Comparison of ENCODE assay signal across 8 cellular contexts in the genomic region with DNA sequence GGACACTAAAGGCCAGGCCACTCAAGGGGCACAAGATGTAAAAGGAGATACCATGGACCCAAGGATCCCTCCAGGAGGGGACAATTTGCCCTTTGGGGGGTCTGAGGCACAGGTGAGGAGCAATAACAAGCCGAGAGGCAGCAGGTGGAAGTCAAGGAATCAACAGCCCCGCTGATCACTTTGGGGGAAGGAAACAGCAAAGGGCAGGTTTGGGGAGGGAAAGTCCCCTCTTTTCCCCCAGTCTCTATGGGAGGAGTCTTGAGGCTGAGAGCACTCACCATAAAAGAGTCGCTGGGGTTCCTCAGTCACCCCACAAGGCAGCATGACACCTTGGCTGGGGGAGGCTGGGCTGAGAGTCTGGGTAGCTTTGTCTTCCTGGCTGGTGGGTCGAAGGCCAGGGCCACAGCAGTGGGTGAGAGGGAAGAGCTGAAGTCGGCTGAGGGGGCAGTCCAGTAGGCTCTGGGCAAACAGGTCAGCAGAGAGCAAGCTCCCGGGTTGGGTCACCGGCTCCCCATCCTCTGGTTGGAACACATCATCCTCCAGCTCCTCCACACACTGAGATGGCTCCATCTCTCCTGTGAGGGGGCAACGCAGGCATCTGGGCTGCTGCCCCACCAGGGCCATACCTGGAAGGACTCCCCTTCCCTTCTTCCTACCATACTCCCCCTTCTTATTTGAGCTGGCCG. TPM values are rescaled to one million over a fixed set of nuclear protein-coding genes. Genes with fewer than 3 reads are reported as not detected.
DNase-seq lines count a peak whose midpoint lies in the region; ATAC-seq and TF ChIP-seq lines count a peak whose summit lies in the region.

No MANE protein-coding gene starts in this region.

- H3K36me3 Mint-ChIP-seq in endothelial cell (ENCODE audit: low read depth, unreplicated experiment): peaks cover 36% of the 10 kb centered on the region

- peak overlapping the region; percentile 87 for H3K4me3 Mint-ChIP-seq in endothelial cell (ENCODE audit: unreplicated experiment)

- H3K4me1 ChIP-seq in Peyer's patch: peaks cover 9 to 73% (median 50%) of the 10 kb centered on the region in 4 donors

- peaks cover 61% of the 10 kb centered on the region for H3K4me1 Mint-ChIP-seq in endothelial cell (ENCODE audit: unreplicated experiment)

- H3K27me3 Mint-ChIP-seq in endothelial cell (ENCODE audit: unreplicated experiment): peaks cover 20% of the 10 kb centered on the region

- H3K27me3 ChIP-seq in Peyer's patch: no peaks in the 10 kb centered on the region

- no peaks in the 10 kb centered on the region for H3K36me3 ChIP-seq in Peyer's patch

- no peaks in the 10 kb centered on the region for H3K9me3 Mint-ChIP-seq in endothelial cell (ENCODE audit: unreplicated experiment)

- peak overlapping the region; percentile 83 to 94 (median 89) for H3K27ac ChIP-seq in Peyer's patch

- TF ChIP-seq POLR2A in GM18526 (IDR thresholded peaks at IDR 0.05; ENCODE audit: extremely low read depth, insufficient read length) (peak; percentile 71), Peyer's patch (IDR thresholded peaks at IDR 0.05) (no peak)

- TF ChIP-seq CTCF in Peyer's patch (IDR thresholded peaks at IDR 0.05) (no peak), endothelial cell (IDR thresholded peaks at IDR 0.05; ENCODE audit: unreplicated experiment) (no peak)

- peak in 2 of 3 donors; percentile 45 to 52 for DNase-seq in Peyer's patch
- no peak for DNase-seq in endothelial cell (ENCODE audit: low spot score)
- peak; percentile 49 for DNase-seq in stimulated activated CD8-positive, alpha-beta memory T cell treated with anti-CD3 and anti-CD28 coated beads, Interleukin-4, amount 100 ng/mL, for 48 hours
- no peak for DNase-seq in activated gamma-delta T cell treated with Interleukin-2 at 50 U/mL for 16 hours
- no peak for DNase-seq in Ammon's horn (ENCODE audit: low spot score)
- DNase-seq in NCI-H2107 treated with DMSO at 0.1 percent for 48 hours (lab: John Stamatoyannopoulos, UW; ENCODE audit: unreplicated experiment): no peak

- peak overlapping the region in 2 of 4 donors; percentile 16 to 31 for H3K4me3 ChIP-seq in Peyer's patch

- H3K27ac Mint-ChIP-seq in endothelial cell (ENCODE audit: unreplicated experiment): peak overlapping the region; percentile 59

- H3K9me3 ChIP-seq in Peyer's patch: no peaks in the 10 kb centered on the region

- ATAC-seq in GM19463 (IDR thresholded peaks at IDR 0.05; ENCODE audit: unreplicated experiment): no peak

RNA-seq across cellular contexts. Expression of a gene that starts 3.0 kb away (rescaled TPM):
- total RNA-seq in Peyer's patch (10 to 100 TPM; 13.5 to 98.2 (median 26.1) TPM), endothelial cell (ENCODE audit: unreplicated experiment) (153 TPM)

RNA-seq across cellular contexts. Expression of a gene that starts 55.2 kb away (rescaled TPM):
- total RNA-seq in Peyer's patch (100 to 1,000 TPM in 1 of 4 donors, 10 to 100 TPM in 3; 10.6 to 120 (median 13.3) TPM), endothelial cell (ENCODE audit: unreplicated experiment) (11.9 TPM)

Comparison
In these comparisons a context has a peak if more than half of its experiments do, and no peak if none do; other contexts are left out.
1. DNase-seq: peak in Peyer's patch (2 of 3) and stimulated activated CD8-positive, alpha-beta memory T cell treated with anti-CD3 and anti-CD28 coated beads, Interleukin-4, amount 100 ng/mL, for 48 hours (single experiment); none in endothelial cell (single experiment), activated gamma-delta T cell treated with Interleukin-2 at 50 U/mL for 16 hours (single experiment), Ammon's horn (single experiment) and NCI-H2107 treated with DMSO at 0.1 percent for 48 hours (single experiment).